Comparison of ENCODE assay signal across 8 cellular contexts in the genomic region with DNA sequence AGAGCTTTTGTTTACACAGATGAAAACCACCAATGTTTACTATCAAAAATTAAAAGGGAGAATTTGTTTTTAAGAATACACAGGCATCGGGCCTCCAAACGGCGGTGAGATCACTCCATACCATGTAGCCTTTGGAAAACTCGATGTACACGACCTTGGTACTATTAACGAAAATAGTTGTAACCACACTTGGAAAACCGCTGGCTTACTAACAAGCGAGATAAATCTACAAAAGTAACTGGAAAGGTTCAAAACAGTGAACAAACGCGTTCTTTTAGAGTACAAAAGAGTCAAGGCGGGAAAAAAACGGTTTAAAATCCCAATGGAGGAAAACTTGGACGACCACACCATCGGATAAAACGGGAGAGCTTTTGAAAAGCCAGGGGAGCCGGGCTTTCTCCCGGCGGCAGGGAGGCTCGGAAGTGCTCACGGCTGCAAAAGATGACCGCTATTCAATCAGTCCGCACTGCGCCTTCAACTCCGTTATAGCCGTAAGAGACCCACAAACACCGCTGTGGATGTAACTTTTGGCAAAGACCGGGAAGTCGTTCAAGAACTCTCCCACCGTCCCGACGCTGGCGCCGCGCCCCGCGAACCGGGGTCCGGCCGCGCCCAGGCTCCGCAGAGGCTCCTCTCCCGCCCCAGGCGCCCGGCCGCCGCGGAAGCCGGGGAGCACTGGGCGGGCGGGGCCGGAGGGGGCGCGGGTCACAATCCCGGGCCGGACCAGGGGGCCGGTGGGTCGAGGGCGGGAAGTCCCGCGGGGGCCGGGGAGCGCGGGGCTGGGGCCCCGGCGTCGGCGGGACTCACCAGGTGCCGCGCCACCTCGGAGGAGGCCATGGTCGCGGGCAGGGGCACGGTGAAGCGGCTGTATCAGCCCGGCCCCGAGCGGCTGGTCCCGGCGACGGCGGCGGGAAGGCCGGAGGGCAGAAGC. TPM values are rescaled to one million over a fixed set of nuclear protein-coding genes. Genes with fewer than 3 reads are reported as not detected.
DNase-seq lines count a peak whose midpoint lies in the region; ATAC-seq and TF ChIP-seq lines count a peak whose summit lies in the region.

No MANE protein-coding gene starts in this region.

- H3K4me1 ChIP-seq in BLaER1, result peaks cover 5% of the 10 kb centered on the region; the same call in 1 of the 2 replicates

- H3K27me3 ChIP-seq in BLaER1, result peaks cover 40% of the 10 kb centered on the region

- H3K27me3 Mint-ChIP-seq in activated CD8-positive, alpha-beta T cell treated with anti-CD3 and anti-CD28 coated beads for 36 hours, result peaks cover 63% of the 10 kb centered on the region
- peaks cover 16% of the 10 kb centered on the region for H3K27me3 Mint-ChIP-seq in neural crest cell (ENCODE audit: low read depth)

- H3K4me3 Mint-ChIP-seq in activated CD8-positive, alpha-beta T cell treated with anti-CD3 and anti-CD28 coated beads for 36 hours, result peak overlapping the region; percentile 65
- H3K4me3 Mint-ChIP-seq in neural crest cell, result peak overlapping the region; percentile 98

- no peak for TF ChIP-seq CTCF in activated CD8-positive, alpha-beta T cell treated with anti-CD3 and anti-CD28 coated beads for 36 hours (IDR thresholded peaks at IDR 0.05)
- no peak for TF ChIP-seq CTCF in neural crest cell (conservative IDR thresholded peaks at IDR 0.05)

- H3K27ac ChIP-seq in BLaER1, result no peak overlapping the region

- no peaks in the 10 kb centered on the region for H3K36me3 ChIP-seq in BLaER1

- peaks cover 2% of the 10 kb centered on the region for H3K36me3 Mint-ChIP-seq in activated CD8-positive, alpha-beta T cell treated with anti-CD3 and anti-CD28 coated beads for 36 hours (ENCODE audit: low read depth)
- H3K36me3 Mint-ChIP-seq in neural crest cell (ENCODE audit: low read depth), result peaks cover 2% of the 10 kb centered on the region

- H3K4me3 ChIP-seq in BLaER1, result peak overlapping the region; percentile 69

- CTCF ChIA-PET in activated CD8-positive, alpha-beta T cell treated with anti-CD3 and anti-CD28 coated beads for 36 hours (lab: Charles Lee), result interaction anchor here (1.4 kb wide), 1 partner anchor 12 kb away, joined by 4 read pairs; no protein-coding TSS in a partner anchor

- no peak overlapping the region for H3K27ac Mint-ChIP-seq in activated CD8-positive, alpha-beta T cell treated with anti-CD3 and anti-CD28 coated beads for 36 hours
- H3K27ac Mint-ChIP-seq in neural crest cell (ENCODE audit: unreplicated experiment), result peak overlapping the region; percentile 97

- H3K4me2 ChIP-seq in BLaER1, result peak overlapping the region; percentile 81

- intact Hi-C loops in activated CD8-positive, alpha-beta T cell treated with anti-CD3 and anti-CD28 coated beads for 36 hours (cut with micrococcal nuclease), result no loop called here

- no peak for DNase-seq in activated CD8-positive, alpha-beta T cell treated with anti-CD3 and anti-CD28 coated beads for 36 hours
- DNase-seq in glomerular visceral epithelial cell (ENCODE audit: extremely low spot score) (peak; percentile 66), neural crest cell (ENCODE audit: low read depth, low spot score) (no peak), NCI-H2029 (lab: John Stamatoyannopoulos, UW) (no peak), SK-N-DZ (ENCODE audit: low spot score) (no peak)

- peaks cover 14% of the 10 kb centered on the region for H3K4me1 Mint-ChIP-seq in activated CD8-positive, alpha-beta T cell treated with anti-CD3 and anti-CD28 coated beads for 36 hours (ENCODE audit: low read depth)
- H3K4me1 Mint-ChIP-seq in neural crest cell, result peaks cover 66% of the 10 kb centered on the region

- no peaks in the 10 kb centered on the region for H4K20me1 ChIP-seq in BLaER1

- peak; percentile 38 for ATAC-seq in GM19035 (IDR thresholded peaks at IDR 0.05; ENCODE audit: unreplicated experiment)
- ATAC-seq in HG03469 (IDR thresholded peaks at IDR 0.05; ENCODE audit: unreplicated experiment), result peak; percentile 9
- ATAC-seq in activated CD8-positive, alpha-beta T cell treated with anti-CD3 and anti-CD28 coated beads for 36 hours, result no peak

- peaks cover 6% of the 10 kb centered on the region for H3K9me3 Mint-ChIP-seq in activated CD8-positive, alpha-beta T cell treated with anti-CD3 and anti-CD28 coated beads for 36 hours
- no peaks in the 10 kb centered on the region for H3K9me3 Mint-ChIP-seq in neural crest cell

- H3K9me3 ChIP-seq in BLaER1, result peaks cover 30% of the 10 kb centered on the region

- no peak overlapping the region for H3K9ac ChIP-seq in BLaER1

- POLR2A ChIA-PET in activated CD8-positive, alpha-beta T cell treated with anti-CD3 and anti-CD28 coated beads for 36 hours (lab: Charles Lee), result no interaction called here

RNA-seq across cellular contexts. Expression of gene SEPTIN10, which starts 0.5 kb away (rescaled TPM):
- total RNA-seq in activated CD8-positive, alpha-beta T cell treated with anti-CD3 and anti-CD28 coated beads for 36 hours, result under 1 TPM; 0.49 to 0.86 TPM
- total RNA-seq in neural crest cell, result 99.5 and 104 TPM in 2 replicates
- 8.1 and 12.6 TPM in 2 replicates for polyA plus RNA-seq in SK-N-DZ (2014; cell fraction: cytosol; rRNA removed)
- polyA plus RNA-seq in SK-N-DZ (2014; cell fraction: nucleus; rRNA removed), result 6.4 and 7.9 TPM in 2 replicates

RNA-seq across cellular contexts. Expression of gene SOWAHC, which starts 0.9 kb away (rescaled TPM):
- total RNA-seq in activated CD8-positive, alpha-beta T cell treated with anti-CD3 and anti-CD28 coated beads for 36 hours, result under 1 TPM; 0.29 TPM
- total RNA-seq in neural crest cell, result 10.4 and 10.9 TPM in 2 replicates
- polyA plus RNA-seq in SK-N-DZ (2014; cell fraction: cytosol; rRNA removed), result 0.69 and 0.93 TPM in 2 replicates
- polyA plus RNA-seq in SK-N-DZ (2014; cell fraction: nucleus; rRNA removed), result 0.26 and 0.60 TPM in 2 replicates

Comparison
In these comparisons a context has a peak if more than half of its experiments do, and no peak if none do; other contexts are left out.
1. RNA of gene SEPTIN10, which starts 0.5 kb away (total RNA-seq): 99.5 to 104 TPM in neural crest cell; 0.49 to 0.86 TPM in activated CD8-positive, alpha-beta T cell treated with anti-CD3 and anti-CD28 coated beads for 36 hours; every median in the first group is over 10 times any median in the second.